10 cellular contexts compared by ENCODE assay signal in genomic region chr5:18744441-18744840, GRCh38.
A peak's percentile ranks its signal among the peaks of the same experiment; 100 is the strongest.
DNase-seq lines count a peak whose midpoint lies in the region; ATAC-seq and TF ChIP-seq lines count a peak whose summit lies in the region.
"Had no signal": no experiment of that assay in that cellular context is flagged by ENCODE, and none has a peak within 500 bp of the region (broad histone marks: within the 10 kb centered on the region; RNA-seq: fewer than 3 reads in every experiment).

No MANE protein-coding gene starts in this region.

- no peak for TF ChIP-seq POLR2A in tibial nerve (IDR thresholded peaks at IDR 0.05)

- DNase-seq in MG63 = no peak
- no peak for DNase-seq in activated naive CD8-positive, alpha-beta T cell treated with anti-CD3 and anti-CD28 coated beads for 36 hours
- DNase-seq in neuronal stem cell (ENCODE audit: low spot score) = no peak
- no peak for DNase-seq in tibial nerve (ENCODE audit: low spot score in 2 of 2)
- no peak for DNase-seq in NCI-H446 treated with DMSO at 0.1 percent for 48 hours (lab: John Stamatoyannopoulos, UW)
- no peak for DNase-seq in NCI-H187 treated with DMSO at 0.1 percent for 48 hours (lab: John Stamatoyannopoulos, UW)
- DNase-seq: HCEC 1CT, retina had no signal

- H3K27ac ChIP-seq in ACC112 (ENCODE audit: low read depth, low read length) (no peak overlapping the region), neuronal stem cell (replicated peaks; ENCODE audit: low read length) (no peak overlapping the region), tibial nerve (peak overlapping the region in 1 of 4 donors; percentile 50)

- H3K4me2 ChIP-seq in neuronal stem cell (ENCODE audit: insufficient read depth, low read length, poor library complexity, severe bottlenecking) = no peak overlapping the region

- no peak overlapping the region for H3K14ac ChIP-seq in neuronal stem cell (ENCODE audit: low read length)

- no peak overlapping the region for H3K9ac ChIP-seq in neuronal stem cell (ENCODE audit: low read depth, low read length, poor library complexity)

- H3K36me3 Mint-ChIP-seq in activated naive CD8-positive, alpha-beta T cell treated with anti-CD3 and anti-CD28 coated beads for 36 hours = peaks cover 33% of the 10 kb centered on the region

- peak overlapping the region; percentile 77; the same call in 1 of the 2 replicates for H3K4me3 ChIP-seq in ACC112 (ENCODE audit: low read depth, low read length)
- peak overlapping the region; percentile 69; the same call in 1 of the 2 replicates for H3K4me3 ChIP-seq in MG63
- no peak overlapping the region for H3K4me3 ChIP-seq in neuronal stem cell (ENCODE audit: low read length in 2 of 2)
- no peak overlapping the region for H3K4me3 ChIP-seq in tibial nerve

- no peaks in the 10 kb centered on the region for H3K27me3 ChIP-seq in ACC112 (ENCODE audit: insufficient read depth, low read length)
- no peaks in the 10 kb centered on the region for H3K27me3 ChIP-seq in MG63
- H3K27me3 ChIP-seq in neuronal stem cell (ENCODE audit: control insufficient read depth in 3 of 3, insufficient read depth in 3 of 3, low read depth in 1 of 3, low read length in 3 of 3) = no peaks in the 10 kb centered on the region
- no peaks in the 10 kb centered on the region for H3K27me3 ChIP-seq in tibial nerve

- no peak overlapping the region for H3K4ac ChIP-seq in neuronal stem cell (ENCODE audit: low read length)

- H3K23ac ChIP-seq in neuronal stem cell (ENCODE audit: low read depth, low read length, poor library complexity) = no peak overlapping the region

- no peak overlapping the region for H4K91ac ChIP-seq in neuronal stem cell (ENCODE audit: low read depth, low read length, poor library complexity)

- TF ChIP-seq EP300 in tibial nerve (IDR thresholded peaks at IDR 0.05) = no peak

- no CpG with 5 or more reads among the region's 3 CpGs for WGBS in neuronal stem cell (ENCODE audit: extremely low coverage in 2 of 2, insufficient read length in 2 of 2, insufficient replicate concordance in 1 of 2), 2 donors
- WGBS in tibial nerve, 2 donors = 68 to 72% methylated on average over 3 of the region's 3 CpGs

- no peak overlapping the region for H4K8ac ChIP-seq in neuronal stem cell (ENCODE audit: low read depth, low read length)

- TF ChIP-seq CTCF in tibial nerve (IDR thresholded peaks at IDR 0.05) = no peak

- H3K27ac Mint-ChIP-seq in activated naive CD8-positive, alpha-beta T cell treated with anti-CD3 and anti-CD28 coated beads for 36 hours = peak overlapping the region; percentile 95

- no peak overlapping the region for H2AK5ac ChIP-seq in neuronal stem cell (ENCODE audit: low read depth, low read length)

- H2AFZ ChIP-seq in ACC112 (ENCODE audit: low read length, unreplicated experiment) (no peak overlapping the region), neuronal stem cell (ENCODE audit: low read length) (no peak overlapping the region)

- H3K9me3 ChIP-seq in MG63 (peaks cover 7% of the 10 kb centered on the region; the same call in 1 of the 2 replicates), neuronal stem cell (replicated peaks in 1 of 2; ENCODE audit: control insufficient read depth in 2 of 2, insufficient read depth in 1 of 2, low read depth in 1 of 2, low read length in 2 of 2) (no peaks in the 10 kb centered on the region), tibial nerve (peaks cover 0 to 4% (median 0%) of the 10 kb centered on the region in 4 donors)

- H2BK5ac ChIP-seq in neuronal stem cell (ENCODE audit: low read length) = no peak overlapping the region

- peak; percentile 7 for ATAC-seq in GM18498 (IDR thresholded peaks at IDR 0.05; ENCODE audit: unreplicated experiment)

- no peaks in the 10 kb centered on the region for H3K27me3 Mint-ChIP-seq in activated naive CD8-positive, alpha-beta T cell treated with anti-CD3 and anti-CD28 coated beads for 36 hours

- no peak overlapping the region for H2BK12ac ChIP-seq in neuronal stem cell (ENCODE audit: low read length)

- H3K79me1 ChIP-seq in neuronal stem cell (ENCODE audit: low read depth, low read length) = no peaks in the 10 kb centered on the region

- no peak overlapping the region for H2BK120ac ChIP-seq in neuronal stem cell (ENCODE audit: low read depth, low read length)

- H3K4me3 Mint-ChIP-seq in activated naive CD8-positive, alpha-beta T cell treated with anti-CD3 and anti-CD28 coated beads for 36 hours = peak overlapping the region; percentile 90

- no peaks in the 10 kb centered on the region for H3K4me1 ChIP-seq in ACC112 (ENCODE audit: control insufficient read depth, insufficient read depth, low read length, unreplicated experiment)
- no peaks in the 10 kb centered on the region for H3K4me1 ChIP-seq in neuronal stem cell (ENCODE audit: control insufficient read depth in 2 of 2, insufficient read depth in 1 of 2, low read depth in 1 of 2, low read length in 2 of 2)
- H3K4me1 ChIP-seq in tibial nerve = no peaks in the 10 kb centered on the region

- no peak overlapping the region for H3K18ac ChIP-seq in neuronal stem cell (ENCODE audit: low read length)

- no peak overlapping the region for H2BK15ac ChIP-seq in neuronal stem cell (ENCODE audit: low read length)

- peaks cover 8% of the 10 kb centered on the region for H3K9me3 Mint-ChIP-seq in activated naive CD8-positive, alpha-beta T cell treated with anti-CD3 and anti-CD28 coated beads for 36 hours

- H3K36me3 ChIP-seq in ACC112 (ENCODE audit: insufficient read depth, low read length) = no peaks in the 10 kb centered on the region; the same call in 1 of the 2 replicates
- H3K36me3 ChIP-seq in MG63 = no peaks in the 10 kb centered on the region
- no peaks in the 10 kb centered on the region for H3K36me3 ChIP-seq in neuronal stem cell (replicated peaks in 1 of 2; ENCODE audit: control insufficient read depth in 2 of 2, insufficient read depth in 2 of 2, low read length in 2 of 2)
- H3K36me3 ChIP-seq in tibial nerve = no peaks in the 10 kb centered on the region

- peaks cover 51% of the 10 kb centered on the region for H3K4me1 Mint-ChIP-seq in activated naive CD8-positive, alpha-beta T cell treated with anti-CD3 and anti-CD28 coated beads for 36 hours

- H3K79me2 ChIP-seq in ACC112 (ENCODE audit: control insufficient read depth, insufficient read depth, low read length, unreplicated experiment) = no peaks in the 10 kb centered on the region

Comparison
In these comparisons a context has a peak if more than half of its experiments do, and no peak if none do; other contexts are left out.
1. H3K4me3 ChIP-seq: peak in ACC112 (single experiment) and MG63 (single experiment); none in neuronal stem cell (0 of 2) and tibial nerve (0 of 4).